In genomic region chr1:1358433-1359201, GRCh38 we compare ENCODE assay signal across 8 cellular contexts. TPM values are rescaled to one million over a fixed set of nuclear protein-coding genes. Genes with fewer than 3 reads are reported as not detected.
DNase-seq lines count a peak whose midpoint lies in the region; ATAC-seq and TF ChIP-seq lines count a peak whose summit lies in the region.

A gene with protein sequence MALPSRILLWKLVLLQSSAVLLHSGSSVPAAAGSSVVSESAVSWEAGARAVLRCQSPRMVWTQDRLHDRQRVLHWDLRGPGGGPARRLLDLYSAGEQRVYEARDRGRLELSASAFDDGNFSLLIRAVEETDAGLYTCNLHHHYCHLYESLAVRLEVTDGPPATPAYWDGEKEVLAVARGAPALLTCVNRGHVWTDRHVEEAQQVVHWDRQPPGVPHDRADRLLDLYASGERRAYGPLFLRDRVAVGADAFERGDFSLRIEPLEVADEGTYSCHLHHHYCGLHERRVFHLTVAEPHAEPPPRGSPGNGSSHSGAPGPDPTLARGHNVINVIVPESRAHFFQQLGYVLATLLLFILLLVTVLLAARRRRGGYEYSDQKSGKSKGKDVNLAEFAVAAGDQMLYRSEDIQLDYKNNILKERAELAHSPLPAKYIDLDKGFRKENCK (minus strand): TSS chr1:1358555. CDS start chr1:1358504, 51 bp downstream.

- DNase-seq in HK-2 (ENCODE audit: unreplicated experiment): peak; percentile 88
- DNase-seq in astrocyte of the spinal cord (ENCODE audit: low read depth, low spot score): peak; percentile 87
- no peak for DNase-seq in kidney epithelial cell (ENCODE audit: low read depth)
- DNase-seq in stimulated activated naive CD8-positive, alpha-beta T cell treated with anti-CD3 and anti-CD28 coated beads, Interleukin-15, Interleukin-2, amounts not matched to agents 100 U/mL and 50 U/mL, for 24 hours: no peak
- no peak for DNase-seq in GM20000 (ENCODE audit: low spot score)
- DNase-seq in GM13976 (ENCODE audit: low spot score): no peak

- in situ Hi-C loops in astrocyte of the spinal cord (cut with HindIII; ENCODE audit: low sequenced_read_pairs) (no loop called here), GM13976 (cut with MboI; ENCODE audit: low sequenced_read_pairs, unreplicated experiment) (no loop called here)

- H3K4me3 ChIP-seq in astrocyte of the spinal cord (ENCODE audit: low read depth, low read length) (peak within 1 kb of the TSS; percentile 77), kidney epithelial cell (ENCODE audit: low read depth, low read length) (peak within 1 kb of the TSS; percentile 44)

- H3K27me3 ChIP-seq in kidney epithelial cell (ENCODE audit: control insufficient read depth, insufficient read depth, low read length): peaks cover 13% of the 10 kb centered on the region

- ATAC-seq in stimulated activated naive CD8-positive, alpha-beta T cell treated with anti-CD3 and anti-CD28 coated beads, Interleukin-15, Interleukin-2, amounts not matched to agents 100 U/mL and 50 U/mL, for 24 hours: peak; percentile 33
- no peak for ATAC-seq in GM19035 (IDR thresholded peaks at IDR 0.05; ENCODE audit: unreplicated experiment)
- ATAC-seq in GM19328 (IDR thresholded peaks at IDR 0.05; ENCODE audit: unreplicated experiment): no peak

- TF ChIP-seq CTCF in astrocyte of the spinal cord (IDR thresholded peaks at IDR 0.05; ENCODE audit: low read depth, low read length) (no peak), kidney epithelial cell (IDR thresholded peaks at IDR 0.05; ENCODE audit: insufficient read depth, low read length, poor library complexity, severe bottlenecking) (no peak), GM20000 (IDR thresholded peaks at IDR 0.05; ENCODE audit: extremely low read depth, missing control alignments) (no peak), GM13976 (IDR thresholded peaks at IDR 0.05; ENCODE audit: borderline replicate concordance, control extremely low read depth, extremely low read depth, insufficient read depth, missing control alignments) (no peak)

- H3K36me3 ChIP-seq in kidney epithelial cell (ENCODE audit: control insufficient read depth, insufficient read depth, low read length): peaks cover 1% of the 10 kb centered on the region

RNA-seq across cellular contexts. Expression of the gene that starts here (rescaled TPM):
- total RNA-seq in kidney epithelial cell: 106 and 165 TPM in 2 replicates

Comparison
In these comparisons a context has a peak if more than half of its experiments do, and no peak if none do; other contexts are left out.
1. DNase-seq: peak in HK-2 (single experiment) and astrocyte of the spinal cord (single experiment); none in kidney epithelial cell (single experiment), stimulated activated naive CD8-positive, alpha-beta T cell treated with anti-CD3 and anti-CD28 coated beads, Interleukin-15, Interleukin-2, amounts not matched to agents 100 U/mL and 50 U/mL, for 24 hours (single experiment), GM20000 (single experiment) and GM13976 (single experiment).